ENCODE assay signal across 7 cellular contexts in genomic region chr20:5127859-5128409, GRCh38. TPM values are rescaled to one million over a fixed set of nuclear protein-coding genes. Genes with fewer than 3 reads are reported as not detected.
DNase-seq lines count a peak whose midpoint lies in the region; ATAC-seq, FAIRE-seq and TF ChIP-seq lines count a peak whose summit lies in the region.

No MANE protein-coding gene starts in this region.

- H3K36me3 ChIP-seq in H7 (replicated peaks; ENCODE audit: control insufficient read depth, insufficient read depth, low read length) (0 out of 2 replicates have a peak, but pooled peaks cover 1% of the 10 kb centered on the region), spleen (peaks cover 0 to 30% (median 0%) of the 10 kb centered on the region in 6 donors)

- no peaks in the 10 kb centered on the region for H3K36me3 Mint-ChIP-seq in T-helper 17 cell (ENCODE audit: low read depth)
- no peaks in the 10 kb centered on the region for H3K36me3 Mint-ChIP-seq in glutamatergic neuron (ENCODE audit: unreplicated experiment)

- DNase-seq in H7 = no peak
- no peak for DNase-seq in T-helper 17 cell
- DNase-seq in glutamatergic neuron = no peak
- no peak for DNase-seq in spleen
- no peak for DNase-seq in urothelium cell line (ENCODE audit: low spot score)

- H3K27ac ChIP-seq in spleen = peak overlapping the region; percentile 75 to 99 (median 96)

- H3K9me3 ChIP-seq in T-helper 17 cell (ENCODE audit: control insufficient read depth, low read length, poor library complexity, severe bottlenecking) = no peaks in the 10 kb centered on the region
- no peaks in the 10 kb centered on the region for H3K9me3 ChIP-seq in spleen

- no peaks in the 10 kb centered on the region for H3K27me3 ChIP-seq in H7 (ENCODE audit: control insufficient read depth, insufficient read depth, low read length)
- no peaks in the 10 kb centered on the region for H3K27me3 ChIP-seq in spleen (replicated peaks in 1 of 7)

- H3K4me1 ChIP-seq in spleen = peaks cover 16 to 65% (median 37%) of the 10 kb centered on the region in 6 donors

- 19 to 30% (median 21%) methylated on average over 6 of the region's 6 CpGs for WGBS in spleen, 5 donors

- TF ChIP-seq POLR2A in spleen (IDR thresholded peaks at IDR 0.05) = no peak

- intact Hi-C loops in spleen (cut with DNase I; ENCODE audit: low total_unique reads) = loop anchor here (5.0 kb wide), 1 partner anchor 64 kb away; no protein-coding TSS in a partner anchor

- H3K4me3 ChIP-seq in H7 (ENCODE audit: insufficient read depth, low read depth, low read length) (peak overlapping the region; percentile 79), spleen (peak overlapping the region; percentile 52 to 97 (median 76))

- ATAC-seq in T-helper 17 cell (no peak), GM18502 (IDR thresholded peaks at IDR 0.05; ENCODE audit: poor library complexity, unreplicated experiment) (no peak), HG03025 (IDR thresholded peaks at IDR 0.05; ENCODE audit: low FRiP score, unreplicated experiment) (no peak)

- H3K4me3 Mint-ChIP-seq in T-helper 17 cell = peak overlapping the region; percentile 97
- H3K4me3 Mint-ChIP-seq in glutamatergic neuron (ENCODE audit: unreplicated experiment) = peak overlapping the region; percentile 99

- H3K27ac Mint-ChIP-seq in T-helper 17 cell (peak overlapping the region; percentile 91), glutamatergic neuron (ENCODE audit: unreplicated experiment) (peak overlapping the region; percentile 98)

- TF ChIP-seq CTCF in glutamatergic neuron (IDR thresholded peaks at IDR 0.05; ENCODE audit: partially characterized antibody, unreplicated experiment) (no peak), spleen (IDR thresholded peaks at IDR 0.05 in 8 of 11, conservative IDR thresholded peaks at IDR 0.05 in 3 of 11) (no peak)

- H3K4me1 Mint-ChIP-seq in T-helper 17 cell (peaks cover 24% of the 10 kb centered on the region), glutamatergic neuron (ENCODE audit: low read depth, unreplicated experiment) (peaks cover 11% of the 10 kb centered on the region)

- H3K9me3 Mint-ChIP-seq in glutamatergic neuron (ENCODE audit: unreplicated experiment) = peaks cover 11% of the 10 kb centered on the region

- H3K27me3 Mint-ChIP-seq in T-helper 17 cell = no peaks in the 10 kb centered on the region
- H3K27me3 Mint-ChIP-seq in glutamatergic neuron (ENCODE audit: unreplicated experiment) = peaks cover 5% of the 10 kb centered on the region

- FAIRE-seq in urothelium cell line (lab: Jason Lieb, UNC) = no peak

RNA-seq across cellular contexts. Expression of gene CDS2, which starts 1.1 kb away (rescaled TPM):
- 25.1 and 27.5 TPM in 2 replicates for total RNA-seq in H7 (2014; rRNA removed; shearing (Covaris generic))
- 10 to 100 TPM; 75.3 to 86.9 TPM for total RNA-seq in T-helper 17 cell
- 153 TPM for total RNA-seq in glutamatergic neuron (ENCODE audit: unreplicated experiment)
- 10 to 100 TPM; 33.1 to 61.8 (median 45.5) TPM for total RNA-seq in spleen
- polyA plus RNA-seq in spleen = 10 to 100 TPM in 1 of 3 donors, 1 to 10 TPM in 2; 6.9 to 10.7 (median 9.1) TPM

RNA-seq across cellular contexts. Expression of gene PCNA, which starts 8.2 kb away (rescaled TPM):
- 294 and 304 TPM in 2 replicates for total RNA-seq in H7 (2014; rRNA removed; shearing (Covaris generic))
- 10 to 100 TPM; 29.3 to 35.4 TPM for total RNA-seq in T-helper 17 cell
- 43.3 TPM for total RNA-seq in glutamatergic neuron (ENCODE audit: unreplicated experiment)
- 10 to 100 TPM; 39.6 to 81.5 (median 45.9) TPM for total RNA-seq in spleen
- 100 to 1,000 TPM in 1 of 3 donors, 10 to 100 TPM in 2; 45.6 to 106 (median 90.0) TPM for polyA plus RNA-seq in spleen

RNA-seq across cellular contexts. Expression of gene TMEM230, which starts 15.1 kb away (rescaled TPM):
- 119 and 138 TPM in 2 replicates for total RNA-seq in H7 (2014; rRNA removed; shearing (Covaris generic))
- 10 to 100 TPM; 49.9 to 50.5 TPM for total RNA-seq in T-helper 17 cell
- 78.2 TPM for total RNA-seq in glutamatergic neuron (ENCODE audit: unreplicated experiment)
- 10 to 100 TPM; 62.5 to 83.7 (median 75.1) TPM for total RNA-seq in spleen
- polyA plus RNA-seq in spleen = 100 to 1,000 TPM; 112 to 131 (median 123) TPM
